In the genomic region with DNA sequence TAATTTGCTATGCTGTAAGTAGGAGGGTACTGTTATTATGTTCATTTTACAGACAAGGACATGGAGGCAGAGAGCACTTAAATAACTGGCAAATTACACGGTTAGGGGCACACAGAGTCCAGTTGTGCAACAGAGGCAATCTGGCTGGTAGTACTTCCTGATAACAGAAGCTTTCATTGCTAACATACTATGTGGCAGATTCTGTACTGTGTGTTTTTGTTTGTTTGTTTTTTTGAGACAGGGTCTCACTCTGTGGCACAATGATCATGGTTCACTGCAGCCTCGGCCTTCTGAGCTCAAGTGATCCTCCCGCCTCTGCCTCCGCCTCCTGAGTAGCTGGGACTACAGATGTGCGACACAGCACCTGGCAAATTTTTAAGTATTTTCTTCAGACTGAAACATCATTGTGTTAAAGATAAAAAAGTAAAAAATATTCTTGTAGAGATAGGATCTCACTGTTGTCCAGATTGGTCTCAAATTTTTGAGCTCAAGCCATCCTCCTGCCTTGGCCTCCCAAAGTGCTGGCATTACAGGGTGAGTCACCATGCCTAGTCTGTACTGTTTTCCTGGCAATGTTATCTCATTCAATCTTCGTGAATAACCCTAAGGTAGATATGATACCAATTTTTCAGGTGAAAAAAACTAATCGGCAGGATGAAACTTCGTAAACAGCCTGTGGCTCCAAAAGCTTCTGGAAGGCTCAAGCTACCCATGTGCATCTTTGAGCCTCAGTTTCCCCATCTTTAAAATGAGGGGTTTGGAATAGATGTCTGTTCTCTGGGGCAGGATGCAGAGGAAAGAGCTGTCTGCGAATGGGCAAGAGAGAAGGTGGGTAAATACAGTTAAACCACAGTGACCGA, we compare ENCODE assay signal across 8 cellular contexts. TPM values are rescaled to one million over a fixed set of nuclear protein-coding genes. Genes with fewer than 3 reads are reported as not detected.
DNase-seq lines count a peak whose midpoint lies in the region; ATAC-seq and TF ChIP-seq lines count a peak whose summit lies in the region.

No MANE protein-coding gene starts in this region.

- H3K36me3 ChIP-seq in iPS-15b (ENCODE audit: control insufficient read depth, insufficient read depth, low read length) (no peaks in the 10 kb centered on the region), testis (ENCODE audit: low read depth, missing control alignments) (no peaks in the 10 kb centered on the region)

- DNase-seq in activated T-cell treated with anti-CD3 and anti-CD28 coated beads, Interleukin-2, amount 50 U/mL, for 4 hours = no peak
- DNase-seq in activated T-cell treated with anti-CD3 and anti-CD28 coated beads, Interleukin-2, amount 50 U/mL, for 1 hour = no peak
- DNase-seq in activated CD4-positive, alpha-beta memory T cell treated with anti-CD3 and anti-CD28 coated beads, Interleukin-2, amount 10 ng/mL, durations not matched to agents 7 days and 5 days = no peak
- DNase-seq in testis (no peak), GOT3 (lab: John Stamatoyannopoulos, UW) (no peak)

- no peaks in the 10 kb centered on the region for H3K36me3 Mint-ChIP-seq in activated T-cell treated with anti-CD3 and anti-CD28 coated beads, Interleukin-2, amount 50 U/mL, for 4 hours (ENCODE audit: insufficient read depth)
- peaks cover 7% of the 10 kb centered on the region for H3K36me3 Mint-ChIP-seq in activated CD4-positive, alpha-beta memory T cell treated with anti-CD3 and anti-CD28 coated beads, Interleukin-2, amount 10 ng/mL, durations not matched to agents 7 days and 5 days (ENCODE audit: low read depth)

- TF ChIP-seq CTCF in testis (IDR thresholded peaks at IDR 0.05) = no peak

- intact Hi-C loops in testis (cut with DNase I; ENCODE audit: low total_unique reads) = loop anchor here (10.0 kb wide), 1 partner anchor 51 kb away; no protein-coding TSS in a partner anchor

- peak overlapping the region; percentile 53 for H3K27ac Mint-ChIP-seq in activated CD4-positive, alpha-beta memory T cell treated with anti-CD3 and anti-CD28 coated beads, Interleukin-2, amount 10 ng/mL, durations not matched to agents 7 days and 5 days

- no peak for ATAC-seq in activated T-cell treated with anti-CD3 and anti-CD28 coated beads, Interleukin-2, amount 50 U/mL, for 4 hours
- ATAC-seq in GM19328 (IDR thresholded peaks at IDR 0.05; ENCODE audit: unreplicated experiment) (no peak), HG03460 (IDR thresholded peaks at IDR 0.05; ENCODE audit: unreplicated experiment) (no peak)

- peaks cover 2% of the 10 kb centered on the region for H3K4me1 ChIP-seq in iPS-15b (ENCODE audit: control insufficient read depth, insufficient read depth, low read length)
- no peaks in the 10 kb centered on the region for H3K4me1 ChIP-seq in testis

- no peaks in the 10 kb centered on the region for H3K27me3 Mint-ChIP-seq in activated T-cell treated with anti-CD3 and anti-CD28 coated beads, Interleukin-2, amount 50 U/mL, for 4 hours (ENCODE audit: low read depth)
- peaks cover 25% of the 10 kb centered on the region for H3K27me3 Mint-ChIP-seq in activated CD4-positive, alpha-beta memory T cell treated with anti-CD3 and anti-CD28 coated beads, Interleukin-2, amount 10 ng/mL, durations not matched to agents 7 days and 5 days

- POLR2A ChIA-PET in activated CD4-positive, alpha-beta memory T cell treated with anti-CD3 and anti-CD28 coated beads, Interleukin-2, amount 10 ng/mL, durations not matched to agents 7 days and 5 days (lab: Charles Lee) = interaction anchor here (0.6 to 3.8 kb wide), 12 partner anchors 8 to 538 kb away, joined by 3 to 33 read pairs (median 4); partner anchors contain the start of genes C11orf58 and PIK3C2A

- peaks cover 34% of the 10 kb centered on the region for H3K4me1 Mint-ChIP-seq in activated T-cell treated with anti-CD3 and anti-CD28 coated beads, Interleukin-2, amount 50 U/mL, for 4 hours (ENCODE audit: low read depth)
- H3K4me1 Mint-ChIP-seq in activated CD4-positive, alpha-beta memory T cell treated with anti-CD3 and anti-CD28 coated beads, Interleukin-2, amount 10 ng/mL, durations not matched to agents 7 days and 5 days = peaks cover 36% of the 10 kb centered on the region

- TF ChIP-seq POLR2A in testis (IDR thresholded peaks at IDR 0.05) = no peak

- H3K27ac ChIP-seq in testis = peak overlapping the region; percentile 87 to 93

- H3K9me3 ChIP-seq in iPS-15b (ENCODE audit: control insufficient read depth, insufficient read depth, low read length) (no peaks in the 10 kb centered on the region), testis (no peaks in the 10 kb centered on the region)

- CTCF ChIA-PET in activated CD4-positive, alpha-beta memory T cell treated with anti-CD3 and anti-CD28 coated beads, Interleukin-2, amount 10 ng/mL, durations not matched to agents 7 days and 5 days (lab: Charles Lee) = interaction anchor here (1.1 to 2.0 kb wide), 3 partner anchors 14 to 79 kb away, joined by 3 to 7 read pairs (median 4); no protein-coding TSS in a partner anchor

- H3K4me3 Mint-ChIP-seq in activated T-cell treated with anti-CD3 and anti-CD28 coated beads, Interleukin-2, amount 50 U/mL, for 4 hours = peak overlapping the region; percentile 81
- peak overlapping the region; percentile 67 for H3K4me3 Mint-ChIP-seq in activated CD4-positive, alpha-beta memory T cell treated with anti-CD3 and anti-CD28 coated beads, Interleukin-2, amount 10 ng/mL, durations not matched to agents 7 days and 5 days

- peaks cover 20% of the 10 kb centered on the region for H3K27me3 ChIP-seq in iPS-15b (ENCODE audit: control insufficient read depth, insufficient read depth, low read length)
- no peaks in the 10 kb centered on the region for H3K27me3 ChIP-seq in testis

- no peaks in the 10 kb centered on the region for H3K9me3 Mint-ChIP-seq in activated T-cell treated with anti-CD3 and anti-CD28 coated beads, Interleukin-2, amount 50 U/mL, for 4 hours
- H3K9me3 Mint-ChIP-seq in activated CD4-positive, alpha-beta memory T cell treated with anti-CD3 and anti-CD28 coated beads, Interleukin-2, amount 10 ng/mL, durations not matched to agents 7 days and 5 days = no peaks in the 10 kb centered on the region

- peak overlapping the region; percentile 88 for H3K4me3 ChIP-seq in iPS-15b (ENCODE audit: low read depth, low read length)
- peak overlapping the region; percentile 79 to 84 for H3K4me3 ChIP-seq in testis

- 53 to 55% methylated on average over 10 of the region's 10 CpGs for WGBS in testis, 2 donors

- peak overlapping the region; percentile 88 for H3K9ac ChIP-seq in iPS-15b (ENCODE audit: low read depth, low read length)

RNA-seq across cellular contexts. Expression of gene NUCB2, which starts 0.9 kb away (rescaled TPM):
- 10 to 100 TPM; 18.5 to 22.3 (median 19.6) TPM for total RNA-seq in activated T-cell treated with anti-CD3 and anti-CD28 coated beads, Interleukin-2, amount 50 U/mL, for 4 hours
- total RNA-seq in activated CD4-positive, alpha-beta memory T cell treated with anti-CD3 and anti-CD28 coated beads, Interleukin-2, amount 10 ng/mL, durations not matched to agents 7 days and 5 days = 10 to 100 TPM; 82.0 to 91.8 TPM
- total RNA-seq in testis = 100 to 1,000 TPM; 138 to 186 TPM
- polyA plus RNA-seq in testis (ENCODE audit: insufficient read depth, low read depth, low replicate concordance) = 86.1 TPM
